ENCODE assay signal across 13 cellular contexts in genomic region chr15:76972420-76973361, GRCh38. TPM values are rescaled to one million over a fixed set of nuclear protein-coding genes. Genes with fewer than 3 reads are reported as not detected.
A peak's percentile ranks its signal among the peaks of the same experiment; 100 is the strongest.
DNase-seq lines count a peak whose midpoint lies in the region; ATAC-seq and TF ChIP-seq lines count a peak whose summit lies in the region.
"Had no signal": no experiment of that assay in that cellular context is flagged by ENCODE, and none has a peak within 500 bp of the region (broad histone marks: within the 10 kb centered on the region; RNA-seq: fewer than 3 reads in every experiment).

No MANE protein-coding gene starts in this region.

- TF ChIP-seq POLR2A in heart left ventricle (IDR thresholded peaks at IDR 0.05): no peak
- no peak for TF ChIP-seq POLR2A in esophagus squamous epithelium (IDR thresholded peaks at IDR 0.05)

- no peaks in the 10 kb centered on the region for H3K36me3 ChIP-seq in heart left ventricle
- no peaks in the 10 kb centered on the region for H3K36me3 ChIP-seq in esophagus squamous epithelium
- H3K36me3 ChIP-seq: BLaER1, SJSA1 had no signal

- 16 to 22% (median 18%) methylated on average over 16 to 20 of the region's 20 CpGs for WGBS in heart left ventricle, 4 donors
- 36 to 56% methylated on average over 10 to 12 of the region's 20 CpGs for WGBS in esophagus squamous epithelium, 2 donors

- ATAC-seq in WTC11: peak; percentile 57
- peak; percentile 63 to 90 (median 84) for ATAC-seq in heart left ventricle
- ATAC-seq in sciatic nerve: peak; percentile 63
- no peak for ATAC-seq in HG02759 (IDR thresholded peaks at IDR 0.05; ENCODE audit: unreplicated experiment)

- H3K27me3 ChIP-seq in heart left ventricle (no peaks in the 10 kb centered on the region), esophagus squamous epithelium (no peaks in the 10 kb centered on the region)
- H3K27me3 ChIP-seq: BLaER1 had no signal

- peak; percentile 51 for DNase-seq in GM03348 (ENCODE audit: low spot score)
- DNase-seq in WTC11 (ENCODE audit: low spot score): no peak
- DNase-seq in heart left ventricle: peak in 4 of 5 donors; percentile 46 to 65 (median 55)
- no peak for DNase-seq in sciatic nerve (ENCODE audit: low spot score)
- DNase-seq in esophagus squamous epithelium (lab: John Stamatoyannopoulos, UW): no peak
- DNase-seq in OCI-M1 (lab: John Stamatoyannopoulos, UW): no peak
- no peak for DNase-seq in glutamatergic neuron
- DNase-seq: cerebellar nuclear complex, kidney glomerular epithelial cell had no signal

- H3K4me1 Mint-ChIP-seq in WTC11 (peaks cover 4% of the 10 kb centered on the region), glutamatergic neuron (ENCODE audit: low read depth, unreplicated experiment) (no peaks in the 10 kb centered on the region)
- H3K4me1 Mint-ChIP-seq: neural crest cell had no signal

- H3K9me3 Mint-ChIP-seq in WTC11 (no peaks in the 10 kb centered on the region), glutamatergic neuron (ENCODE audit: unreplicated experiment) (no peaks in the 10 kb centered on the region)
- H3K9me3 Mint-ChIP-seq: neural crest cell had no signal

- no peak overlapping the region for H3K4me3 Mint-ChIP-seq in WTC11
- no peak overlapping the region for H3K4me3 Mint-ChIP-seq in glutamatergic neuron (ENCODE audit: unreplicated experiment)
- H3K4me3 Mint-ChIP-seq: neural crest cell had no signal

- H3K4me3 ChIP-seq in heart left ventricle (peak overlapping the region in 10 of 12 donors; percentile 4 to 47 (median 38)), esophagus squamous epithelium (no peak overlapping the region)
- H3K4me3 ChIP-seq: BLaER1, SJSA1 had no signal

- H3K9me3 ChIP-seq in heart left ventricle (no peaks in the 10 kb centered on the region), esophagus squamous epithelium (no peaks in the 10 kb centered on the region)
- H3K9me3 ChIP-seq: BLaER1, SJSA1 had no signal

- H3K36me3 Mint-ChIP-seq in WTC11 (no peaks in the 10 kb centered on the region), glutamatergic neuron (ENCODE audit: unreplicated experiment) (peaks cover 1% of the 10 kb centered on the region)

- intact Hi-C loops in heart left ventricle (cut with DNase I) (loop anchor here in 2 of 10 donors (5.0 kb wide), 1 partner anchor 50 kb away; no protein-coding TSS in a partner anchor), sciatic nerve (cut with DNase I) (no loop called here), esophagus squamous epithelium (cut with DNase I) (no loop called here)

- no peaks in the 10 kb centered on the region for H3K27me3 Mint-ChIP-seq in WTC11 (ENCODE audit: low read depth)
- no peaks in the 10 kb centered on the region for H3K27me3 Mint-ChIP-seq in glutamatergic neuron (ENCODE audit: unreplicated experiment)

- TF ChIP-seq CTCF in WTC11 (IDR thresholded peaks at IDR 0.05) (no peak), heart left ventricle (IDR thresholded peaks at IDR 0.05) (no peak), esophagus squamous epithelium (IDR thresholded peaks at IDR 0.05) (no peak), glutamatergic neuron (IDR thresholded peaks at IDR 0.05; ENCODE audit: partially characterized antibody, unreplicated experiment) (no peak)

- H3K27ac Mint-ChIP-seq in WTC11 (no peak overlapping the region), glutamatergic neuron (ENCODE audit: unreplicated experiment) (no peak overlapping the region)

- H3K4me1 ChIP-seq in heart left ventricle: peaks cover 0 to 22% (median 14%) of the 10 kb centered on the region in 12 donors
- peaks cover 0 to 7% (median 4%) of the 10 kb centered on the region in 3 donors for H3K4me1 ChIP-seq in esophagus squamous epithelium
- H3K4me1 ChIP-seq: BLaER1, SJSA1 had no signal

- POLR2A ChIA-PET in WTC11 (lab: Charles Lee): interaction anchor here (1.5 kb wide), 1 partner anchor 62 kb away, joined by 3 read pairs; no protein-coding TSS in a partner anchor

- CTCF ChIA-PET in WTC11 (lab: Charles Lee): interaction anchor here (0.8 to 3.9 kb wide), 38 partner anchors 9 to 661 kb away, joined by 3 to 41 read pairs (median 6); partner anchors contain the start of gene TSPAN3

- H3K27ac ChIP-seq in heart left ventricle (peak overlapping the region; percentile 3 to 83 (median 64)), esophagus squamous epithelium (no peak overlapping the region)
- H3K27ac ChIP-seq: BLaER1, SJSA1 had no signal

TF ChIP-seq in WTC11, 78 proteins besides CTCF, POLR2A, EP300 and RAD21:
- TF ChIP-seq CBFB (CRISPR knock-in tag; IDR thresholded peaks at IDR 0.05; ENCODE audit: low read depth): no peak
- TF ChIP-seq ETV6 (CRISPR knock-in tag; IDR thresholded peaks at IDR 0.05): no peak
- no peak for TF ChIP-seq TCF7 (CRISPR knock-in tag; IDR thresholded peaks at IDR 0.05; ENCODE audit: low read depth)
- no peak for TF ChIP-seq GTF2I (CRISPR knock-in tag; conservative IDR thresholded peaks at IDR 0.05)
- no peak for TF ChIP-seq MYBL2 (CRISPR knock-in tag; IDR thresholded peaks at IDR 0.05)
- no peak for TF ChIP-seq ZNF317 (CRISPR knock-in tag; IDR thresholded peaks at IDR 0.05; ENCODE audit: borderline replicate concordance, low read depth)
- no peak for TF ChIP-seq NR1H2 (CRISPR knock-in tag; IDR thresholded peaks at IDR 0.05)
- no peak for TF ChIP-seq PREB (CRISPR knock-in tag; IDR thresholded peaks at IDR 0.05; ENCODE audit: borderline replicate concordance)
- TF ChIP-seq ZNF263 (CRISPR knock-in tag; IDR thresholded peaks at IDR 0.05; ENCODE audit: low read depth): no peak
- no peak for TF ChIP-seq ERG (CRISPR knock-in tag; IDR thresholded peaks at IDR 0.05)
- no peak for TF ChIP-seq KAT7 (CRISPR knock-in tag; IDR thresholded peaks at IDR 0.05; ENCODE audit: borderline replicate concordance)
- no peak for TF ChIP-seq ZBTB43 (CRISPR knock-in tag; IDR thresholded peaks at IDR 0.05)
- TF ChIP-seq ESRRA (CRISPR knock-in tag; IDR thresholded peaks at IDR 0.05; ENCODE audit: borderline replicate concordance): no peak
- no peak for TF ChIP-seq ZNF232 (CRISPR knock-in tag; IDR thresholded peaks at IDR 0.05)
- TF ChIP-seq RELA (CRISPR knock-in tag; IDR thresholded peaks at IDR 0.05; ENCODE audit: borderline replicate concordance): no peak

RNA-seq across cellular contexts. Expression of gene PSTPIP1, which starts 22.2 kb away (rescaled TPM):
- total RNA-seq in WTC11 (2021) (1.3 to 1.6 TPM (median 1.5 TPM) in 3 replicates), heart left ventricle (10 to 100 TPM in 2 of 9 donors, 1 to 10 TPM in 7; 1.3 to 17.2 (median 2.9) TPM), sciatic nerve (17.7 TPM), esophagus squamous epithelium (1 to 10 TPM in 3 of 4 donors, under 1 TPM in 1; 0.57 to 9.9 (median 5.3) TPM), glutamatergic neuron (ENCODE audit: unreplicated experiment) (12.4 TPM)
- 1 to 10 TPM; 2.9 to 3.2 TPM for polyA plus RNA-seq in heart left ventricle
- total RNA-seq: SJSA1 had no signal

RNA-seq across cellular contexts. Expression of gene RCN2, which starts 41.1 kb away (rescaled TPM):
- total RNA-seq in WTC11 (2021) (102 to 112 TPM (median 103 TPM) in 3 replicates), heart left ventricle (10 to 100 TPM; 22.2 to 32.9 (median 28.7) TPM), sciatic nerve (38.3 TPM), esophagus squamous epithelium (10 to 100 TPM; 27.6 to 44.1 (median 41.8) TPM), glutamatergic neuron (ENCODE audit: unreplicated experiment) (137 TPM)
- polyA plus RNA-seq in heart left ventricle: 10 to 100 TPM; 17.3 to 38.6 TPM

Comparison
In these comparisons a context has a peak if more than half of its experiments do, and no peak if none do; other contexts are left out.
1. DNase-seq: peak in GM03348 (single experiment) and heart left ventricle (4 of 5); none in WTC11 (single experiment), sciatic nerve (single experiment), esophagus squamous epithelium (single experiment), OCI-M1 (single experiment) and glutamatergic neuron (single experiment).
2. H3K27ac ChIP-seq: peak in heart left ventricle (12 of 12); none in esophagus squamous epithelium (0 of 4).
3. H3K4me3 ChIP-seq: peak in heart left ventricle (10 of 12); none in esophagus squamous epithelium (0 of 4).